8 cellular contexts compared by ENCODE assay signal in the genomic region with DNA sequence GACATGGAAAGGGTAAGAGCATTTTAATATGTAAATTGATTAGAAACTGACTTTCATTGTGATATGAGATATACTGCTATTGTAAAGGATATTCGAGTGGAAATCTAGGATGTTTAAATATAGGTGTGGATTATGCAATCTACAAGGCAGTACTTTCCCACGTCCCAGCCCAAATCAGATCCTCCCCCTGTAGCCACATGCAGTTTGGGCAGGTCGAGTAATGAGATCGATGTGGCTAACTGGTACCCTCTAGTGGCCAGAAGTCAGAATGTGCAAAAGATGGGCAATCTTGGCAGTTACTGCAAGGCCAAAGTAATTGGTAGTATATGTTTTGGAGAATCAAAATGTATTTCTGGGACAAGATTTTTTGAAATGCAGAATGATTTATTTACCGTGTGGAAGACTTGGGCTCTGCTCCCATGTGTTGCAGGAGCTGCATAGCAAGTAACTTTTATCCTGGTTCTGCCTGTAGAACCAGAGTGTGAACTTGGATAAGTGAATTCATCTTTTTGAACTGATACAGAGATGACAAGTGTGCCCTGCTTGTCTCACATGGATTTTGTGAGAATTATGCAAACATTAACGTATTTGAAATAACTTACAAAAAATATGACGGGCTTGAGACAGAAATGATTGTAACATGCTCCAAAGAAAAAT.
A peak's percentile ranks its signal among the peaks of the same experiment; 100 is the strongest.
DNase-seq lines count a peak whose midpoint lies in the region; ATAC-seq and TF ChIP-seq lines count a peak whose summit lies in the region.

No MANE protein-coding gene starts in this region.

- H3K4me1 ChIP-seq in breast epithelium: no peaks in the 10 kb centered on the region

- H3K9me3 ChIP-seq in breast epithelium: no peaks in the 10 kb centered on the region

- peak; percentile 72 for ATAC-seq in GM19395 (IDR thresholded peaks at IDR 0.05; ENCODE audit: unreplicated experiment)
- no peak for ATAC-seq in GM18873 (IDR thresholded peaks at IDR 0.05; ENCODE audit: low FRiP score, unreplicated experiment)

- H3K27me3 ChIP-seq in breast epithelium: no peaks in the 10 kb centered on the region

- DNase-seq in COLO829 (ENCODE audit: low spot score) (peak; percentile 47), Kasumi-1 (lab: John Stamatoyannopoulos, UW) (peak; percentile 62 to 67), SKM-1 (lab: John Stamatoyannopoulos, UW; ENCODE audit: unreplicated experiment) (peak; percentile 44), breast epithelium (ENCODE audit: low spot score in 2 of 2) (peak in 1 of 2 donors; percentile 27), inferior parietal cortex (ENCODE audit: extremely low spot score) (peak; percentile 93)
- peak; percentile 15 to 61 (median 17) for DNase-seq in stimulated activated CD4-positive, alpha-beta T cell treated with anti-CD3 and anti-CD28 coated beads, Interleukin-12 subunit alpha, Interleukin-12 subunit beta, amount 100 ng/mL, for 48 hours (ENCODE audit: low read depth in 2 of 3, low spot score in 1 of 3)

- no peaks in the 10 kb centered on the region for H3K36me3 ChIP-seq in breast epithelium

- no peak for TF ChIP-seq POLR2A in breast epithelium (IDR thresholded peaks at IDR 0.05)

- H3K4me3 ChIP-seq in breast epithelium: no peak overlapping the region

- H3K27ac ChIP-seq in breast epithelium: no peak overlapping the region

- TF ChIP-seq CTCF in breast epithelium (IDR thresholded peaks at IDR 0.05): peak; percentile 65 to 76 (median 69)

- intact Hi-C loops in breast epithelium (cut with DNase I; ENCODE audit: low total_unique reads): no loop called here
